In the genomic region with DNA sequence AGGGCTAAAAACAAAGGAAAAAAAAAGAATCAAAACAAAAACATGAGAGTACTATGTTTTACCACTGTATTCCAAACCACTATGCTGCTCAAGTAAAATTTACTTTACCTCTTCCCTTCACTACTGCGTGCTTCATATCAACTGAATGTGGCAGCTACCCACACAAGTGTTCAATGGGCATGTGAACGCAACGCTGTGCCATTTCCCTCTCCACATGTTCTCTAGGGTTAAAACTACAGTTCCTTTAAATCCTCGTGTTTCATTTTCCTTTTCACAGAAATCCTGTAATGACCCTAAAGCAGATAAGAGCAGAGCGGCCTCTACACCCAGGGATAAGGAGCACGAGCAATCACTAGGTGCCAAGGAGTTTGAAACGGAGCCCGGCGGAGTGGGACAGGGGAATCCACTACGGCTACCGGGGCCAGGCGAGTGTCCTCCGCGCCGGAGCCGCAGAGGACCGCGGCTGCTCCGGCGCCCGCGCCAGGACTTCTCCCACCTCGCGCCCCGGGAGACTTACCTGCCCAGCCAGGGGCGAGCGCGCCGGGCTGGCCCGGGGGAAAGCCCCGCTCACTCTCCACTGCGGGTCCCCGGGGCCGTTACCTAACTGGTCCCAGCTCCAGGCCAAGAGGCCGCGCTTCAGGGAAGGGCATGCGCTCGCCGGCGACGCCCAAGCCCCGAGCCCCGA, we compare ENCODE assay signal across 2 cellular contexts.
TF ChIP-seq lines count a peak whose summit lies in the region.

No MANE protein-coding gene starts in this region.

TF ChIP-seq in HCT116, 20 proteins besides CTCF, POLR2A, EP300 and RAD21 (continued from another document):
- no peak for TF ChIP-seq REST (IDR thresholded peaks at IDR 0.05; ENCODE audit: low read depth)
- peak; percentile 50; the same call in 1 of the 2 replicates for TF ChIP-seq ZFX (IDR thresholded peaks at IDR 0.05)
- no peak for TF ChIP-seq EZH2 (IDR thresholded peaks at IDR 0.05)
- no peak for TF ChIP-seq CBX3 (IDR thresholded peaks at IDR 0.05; ENCODE audit: low read depth)
- 0 out of 2 replicates have a peak, but pooled peaks have one; percentile 47 for TF ChIP-seq SIN3A (IDR thresholded peaks at IDR 0.05; ENCODE audit: low read depth)
- no peak for TF ChIP-seq EZH2phosphoT487 (IDR thresholded peaks at IDR 0.05; ENCODE audit: borderline replicate concordance)

TF ChIP-seq in WTC11, 78 proteins besides CTCF, POLR2A, EP300 and RAD21 (continued from another document):
- TF ChIP-seq, protein P1, sequence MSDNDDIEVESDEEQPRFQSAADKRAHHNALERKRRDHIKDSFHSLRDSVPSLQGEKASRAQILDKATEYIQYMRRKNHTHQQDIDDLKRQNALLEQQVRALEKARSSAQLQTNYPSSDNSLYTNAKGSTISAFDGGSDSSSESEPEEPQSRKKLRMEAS (CRISPR knock-in tag; IDR thresholded peaks at IDR 0.05), result no peak
- no peak for TF ChIP-seq ZNF219 (CRISPR knock-in tag; IDR thresholded peaks at IDR 0.05; ENCODE audit: borderline replicate concordance)
